Comparison of ENCODE assay signal across 16 cellular contexts in genomic region chr10:44989621-44990301, GRCh38. TPM values are rescaled to one million over a fixed set of nuclear protein-coding genes. Genes with fewer than 3 reads are reported as not detected.
DNase-seq lines count a peak whose midpoint lies in the region; ATAC-seq and TF ChIP-seq lines count a peak whose summit lies in the region.
"Had no signal": no experiment of that assay in that cellular context is flagged by ENCODE, and none has a peak within 500 bp of the region (broad histone marks: within the 10 kb centered on the region; RNA-seq: fewer than 3 reads in every experiment).

No MANE protein-coding gene starts in this region.

- H3K4me3 Mint-ChIP-seq in activated CD8-positive, alpha-beta memory T cell treated with anti-CD3 and anti-CD28 coated beads, Interleukin-2, amount 10 ng/mL, durations not matched to agents 7 days and 5 days: no peak overlapping the region
- H3K4me3 Mint-ChIP-seq in mesothelial cell of epicardium: no peak overlapping the region
- H3K4me3 Mint-ChIP-seq: activated naive CD4-positive, alpha-beta T cell treated with anti-CD3 and anti-CD28 coated beads for 36 hours; naive thymus-derived CD4-positive, alpha-beta T cell had no signal

- H3K27ac Mint-ChIP-seq in activated CD8-positive, alpha-beta memory T cell treated with anti-CD3 and anti-CD28 coated beads, Interleukin-2, amount 10 ng/mL, durations not matched to agents 7 days and 5 days: no peak overlapping the region
- peak overlapping the region; percentile 52 for H3K27ac Mint-ChIP-seq in mesothelial cell of epicardium
- H3K27ac Mint-ChIP-seq: activated naive CD4-positive, alpha-beta T cell treated with anti-CD3 and anti-CD28 coated beads for 36 hours; naive thymus-derived CD4-positive, alpha-beta T cell had no signal

- no peaks in the 10 kb centered on the region for H3K9me3 Mint-ChIP-seq in activated CD8-positive, alpha-beta memory T cell treated with anti-CD3 and anti-CD28 coated beads, Interleukin-2, amount 10 ng/mL, durations not matched to agents 7 days and 5 days (ENCODE audit: low read depth)
- H3K9me3 Mint-ChIP-seq in mesothelial cell of epicardium: no peaks in the 10 kb centered on the region
- H3K9me3 Mint-ChIP-seq: activated naive CD4-positive, alpha-beta T cell treated with anti-CD3 and anti-CD28 coated beads for 36 hours; naive thymus-derived CD4-positive, alpha-beta T cell had no signal

- peak overlapping the region; percentile 31 for H3K27ac ChIP-seq in cardiac muscle cell
- H3K27ac ChIP-seq in upper lobe of right lung: peak overlapping the region; percentile 17
- H3K27ac ChIP-seq: RWPE1 had no signal

- TF ChIP-seq CTCF in cardiac muscle cell (IDR thresholded peaks at IDR 0.05; ENCODE audit: low read depth, low read length) (no peak), mesothelial cell of epicardium (IDR thresholded peaks at IDR 0.05; ENCODE audit: unreplicated experiment) (no peak), upper lobe of right lung (IDR thresholded peaks at IDR 0.05) (no peak), omental fat pad (IDR thresholded peaks at IDR 0.05) (no peak)

- H3K9me3 ChIP-seq in cardiac muscle cell (ENCODE audit: low read depth) (no peaks in the 10 kb centered on the region), upper lobe of right lung (no peaks in the 10 kb centered on the region)

- DNase-seq in activated CD8-positive, alpha-beta memory T cell treated with anti-CD3 and anti-CD28 coated beads, Interleukin-2, amount 10 ng/mL, durations not matched to agents 7 days and 5 days: peak; percentile 18
- no peak for DNase-seq in activated CD8-positive, alpha-beta memory T cell treated with anti-CD3 and anti-CD28 coated beads, Interleukin-2, amount 50 U/mL, for 48 hours
- DNase-seq in cardiac muscle cell (ENCODE audit: low read depth in 1 of 2, low spot score in 1 of 2) (no peak), mesothelial cell of epicardium (ENCODE audit: low spot score in 2 of 2, unreplicated experiment in 2 of 2) (peak in 1 of 2 experiments; percentile 19), upper lobe of right lung (no peak), COLO668 (lab: John Stamatoyannopoulos, UW; ENCODE audit: unreplicated experiment) (no peak), omental fat pad (ENCODE audit: low spot score) (no peak)
- DNase-seq: activated CD4-positive, CD25-positive, alpha-beta regulatory T cell; activated naive CD4-positive, alpha-beta T cell treated with anti-CD3 and anti-CD28 coated beads for 36 hours; DND-41; hypothalamus; NCI-H2171 treated with DMSO at 0.1 percent for 48 hours had no signal

- no peak for ATAC-seq in activated CD8-positive, alpha-beta memory T cell treated with anti-CD3 and anti-CD28 coated beads, Interleukin-2, amount 10 ng/mL, durations not matched to agents 7 days and 5 days
- ATAC-seq in upper lobe of right lung: no peak
- no peak for ATAC-seq in GM18511 (IDR thresholded peaks at IDR 0.05; ENCODE audit: unreplicated experiment)
- no peak for ATAC-seq in omental fat pad (ENCODE audit: low FRiP score)
- ATAC-seq: naive thymus-derived CD4-positive, alpha-beta T cell had no signal

- intact Hi-C loops in upper lobe of right lung (cut with DNase I): no loop called here

- peaks cover 26% of the 10 kb centered on the region for H3K4me1 ChIP-seq in cardiac muscle cell (ENCODE audit: low read depth)
- H3K4me1 ChIP-seq in upper lobe of right lung: peaks cover 48% of the 10 kb centered on the region

- H3K4me3 ChIP-seq in cardiac muscle cell (no peak overlapping the region), upper lobe of right lung (no peak overlapping the region)
- H3K4me3 ChIP-seq: lung had no signal

- H3K36me3 Mint-ChIP-seq in activated CD8-positive, alpha-beta memory T cell treated with anti-CD3 and anti-CD28 coated beads, Interleukin-2, amount 10 ng/mL, durations not matched to agents 7 days and 5 days: no peaks in the 10 kb centered on the region
- H3K36me3 Mint-ChIP-seq in mesothelial cell of epicardium: peaks cover 2% of the 10 kb centered on the region
- H3K36me3 Mint-ChIP-seq: naive thymus-derived CD4-positive, alpha-beta T cell had no signal

- CTCF ChIA-PET in activated CD8-positive, alpha-beta memory T cell treated with anti-CD3 and anti-CD28 coated beads, Interleukin-2, amount 10 ng/mL, durations not matched to agents 7 days and 5 days (lab: Charles Lee): no interaction called here

- H3K36me3 ChIP-seq in cardiac muscle cell: peaks cover 2% of the 10 kb centered on the region
- peaks cover 28% of the 10 kb centered on the region for H3K36me3 ChIP-seq in upper lobe of right lung

- H3K4me1 Mint-ChIP-seq in activated CD8-positive, alpha-beta memory T cell treated with anti-CD3 and anti-CD28 coated beads, Interleukin-2, amount 10 ng/mL, durations not matched to agents 7 days and 5 days: peaks cover 4% of the 10 kb centered on the region
- peaks cover 49% of the 10 kb centered on the region for H3K4me1 Mint-ChIP-seq in mesothelial cell of epicardium

- H3K27me3 Mint-ChIP-seq in activated CD8-positive, alpha-beta memory T cell treated with anti-CD3 and anti-CD28 coated beads, Interleukin-2, amount 10 ng/mL, durations not matched to agents 7 days and 5 days: peaks cover 15% of the 10 kb centered on the region
- no peaks in the 10 kb centered on the region for H3K27me3 Mint-ChIP-seq in mesothelial cell of epicardium (ENCODE audit: low read depth)

- H3K27me3 ChIP-seq in cardiac muscle cell: no peaks in the 10 kb centered on the region
- no peaks in the 10 kb centered on the region for H3K27me3 ChIP-seq in upper lobe of right lung

RNA-seq across cellular contexts. Expression of gene ZNF22, which starts 11.0 kb away (rescaled TPM):
- total RNA-seq in activated CD8-positive, alpha-beta memory T cell treated with anti-CD3 and anti-CD28 coated beads, Interleukin-2, amount 10 ng/mL, durations not matched to agents 7 days and 5 days: 10 to 100 TPM; 29.5 to 29.6 TPM
- total RNA-seq in cardiac muscle cell: 18.4 and 22.1 TPM in 2 replicates
- 31.3 and 48.1 TPM in 2 replicates for polyA plus RNA-seq in cardiac muscle cell
- total RNA-seq in mesothelial cell of epicardium: 44.7 to 46.8 TPM (median 45.2 TPM) in 3 replicates
- 26.9 TPM for total RNA-seq in upper lobe of right lung
- 10 to 100 TPM; 25.9 to 51.7 (median 37.7) TPM for total RNA-seq in omental fat pad

RNA-seq across cellular contexts. Expression of gene DEPP1, which starts 11.2 kb away (rescaled TPM):
- total RNA-seq in activated CD8-positive, alpha-beta memory T cell treated with anti-CD3 and anti-CD28 coated beads, Interleukin-2, amount 10 ng/mL, durations not matched to agents 7 days and 5 days: under 1 TPM in 1 of 2 experiments, not detected in 1; 0.37 TPM
- total RNA-seq in cardiac muscle cell (34.0 and 39.3 TPM in 2 replicates), mesothelial cell of epicardium (8.0 to 11.1 TPM (median 10.1 TPM) in 3 replicates), upper lobe of right lung (160 TPM), omental fat pad (100 to 1,000 TPM; 181 to 740 (median 276) TPM)
- 32.3 and 38.3 TPM in 2 replicates for polyA plus RNA-seq in cardiac muscle cell

RNA-seq across cellular contexts. Expression of gene RASSF4, which starts 30.2 kb away (rescaled TPM):
- 1 to 10 TPM; 1.2 to 3.1 TPM for total RNA-seq in activated CD8-positive, alpha-beta memory T cell treated with anti-CD3 and anti-CD28 coated beads, Interleukin-2, amount 10 ng/mL, durations not matched to agents 7 days and 5 days
- total RNA-seq in cardiac muscle cell (53.2 and 63.6 TPM in 2 replicates), mesothelial cell of epicardium (15.4 to 16.6 TPM (median 16.3 TPM) in 3 replicates), upper lobe of right lung (40.9 TPM), omental fat pad (100 to 1,000 TPM in 3 of 4 donors, 10 to 100 TPM in 1; 75.1 to 229 (median 142) TPM)
- 70.7 and 102 TPM in 2 replicates for polyA plus RNA-seq in cardiac muscle cell
